ENCODE assay signal across 10 cellular contexts in the genomic region with DNA sequence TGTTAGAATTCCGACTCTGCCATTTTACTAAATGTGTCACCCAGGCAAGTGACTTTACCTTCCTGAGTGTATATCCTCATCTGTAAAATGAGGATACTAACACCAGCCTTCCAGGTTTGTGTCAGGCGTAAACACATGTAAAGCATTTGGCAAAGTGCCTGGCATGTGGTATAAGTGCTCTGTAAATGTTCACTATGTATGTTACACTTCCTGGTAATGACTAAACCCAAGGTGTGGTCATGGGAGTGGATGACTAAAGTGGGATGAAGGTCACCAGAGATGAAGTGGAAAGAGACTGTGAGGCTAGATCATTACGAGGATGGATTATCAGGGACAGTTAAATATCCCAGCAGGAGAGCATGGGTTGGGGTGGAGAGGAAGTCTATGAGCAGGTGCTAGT.
DNase-seq lines count a peak whose midpoint lies in the region; ATAC-seq and TF ChIP-seq lines count a peak whose summit lies in the region.
"Had no signal": no experiment of that assay in that cellular context is flagged by ENCODE, and none has a peak within 500 bp of the region (broad histone marks: within the 10 kb centered on the region; RNA-seq: fewer than 3 reads in every experiment).

No MANE protein-coding gene starts in this region.

- H3K36me3 Mint-ChIP-seq in stimulated activated memory B cell treated with anti-CD40 and anti-IgM and Interleukin-4, amounts not matched to agents 10 μg/mL and 1 μg/mL and 100 μg/mL, for 72 hours = peaks cover 18% of the 10 kb centered on the region

- H3K4me3 ChIP-seq in choroid plexus epithelial cell (ENCODE audit: low read depth, low read length) = no peak overlapping the region
- H3K4me3 ChIP-seq: BLaER1 treated with 17β-estradiol and CSF1 and Interleukin-3, amounts not matched to agents 10 nM and 100 nM had no signal

- peaks cover 2% of the 10 kb centered on the region for H3K9me3 Mint-ChIP-seq in stimulated activated memory B cell treated with anti-CD40 and anti-IgM and Interleukin-4, amounts not matched to agents 10 μg/mL and 1 μg/mL and 100 μg/mL, for 72 hours

- no peak for TF ChIP-seq CTCF in choroid plexus epithelial cell (conservative IDR thresholded peaks at IDR 0.05; ENCODE audit: low read depth, low read length)

- no peak for ATAC-seq in stimulated activated memory B cell treated with anti-CD40 and anti-IgM and Interleukin-4, amounts not matched to agents 10 μg/mL and 1 μg/mL and 100 μg/mL, for 72 hours
- ATAC-seq in GM21381 (IDR thresholded peaks at IDR 0.05; ENCODE audit: unreplicated experiment) = no peak
- no peak for ATAC-seq in HG03159 (IDR thresholded peaks at IDR 0.05; ENCODE audit: unreplicated experiment)
- no peak for ATAC-seq in HG02870 (IDR thresholded peaks at IDR 0.05; ENCODE audit: unreplicated experiment)

- H3K27ac Mint-ChIP-seq in stimulated activated memory B cell treated with anti-CD40 and anti-IgM and Interleukin-4, amounts not matched to agents 10 μg/mL and 1 μg/mL and 100 μg/mL, for 72 hours = peak overlapping the region; percentile 36

- no peak overlapping the region for H3K4me3 Mint-ChIP-seq in stimulated activated memory B cell treated with anti-CD40 and anti-IgM and Interleukin-4, amounts not matched to agents 10 μg/mL and 1 μg/mL and 100 μg/mL, for 72 hours

- peak; percentile 27 to 36 for DNase-seq in activated CD4-positive, alpha-beta T cell treated with anti-CD3 and anti-CD28 coated beads for 4 hours
- no peak for DNase-seq in activated CD4-positive, alpha-beta T cell treated with anti-CD3 and anti-CD28 coated beads, Interleukin-2, amount 50 U/mL, for 1 hour
- DNase-seq in NCI-H2196 (lab: John Stamatoyannopoulos, UW; ENCODE audit: unreplicated experiment) (peak; percentile 77), choroid plexus epithelial cell (ENCODE audit: low read depth) (peak; percentile 58)
- DNase-seq: activated effector memory CD4-positive, alpha-beta T cell treated with anti-CD3 and anti-CD28 coated beads, Interleukin-2, amount 50 U/mL, for 16 hours had no signal

- peaks cover 30% of the 10 kb centered on the region for H3K4me1 Mint-ChIP-seq in stimulated activated memory B cell treated with anti-CD40 and anti-IgM and Interleukin-4, amounts not matched to agents 10 μg/mL and 1 μg/mL and 100 μg/mL, for 72 hours

- H3K27me3 Mint-ChIP-seq in stimulated activated memory B cell treated with anti-CD40 and anti-IgM and Interleukin-4, amounts not matched to agents 10 μg/mL and 1 μg/mL and 100 μg/mL, for 72 hours = no peaks in the 10 kb centered on the region
